26 cellular contexts compared by ENCODE assay signal in the genomic region with DNA sequence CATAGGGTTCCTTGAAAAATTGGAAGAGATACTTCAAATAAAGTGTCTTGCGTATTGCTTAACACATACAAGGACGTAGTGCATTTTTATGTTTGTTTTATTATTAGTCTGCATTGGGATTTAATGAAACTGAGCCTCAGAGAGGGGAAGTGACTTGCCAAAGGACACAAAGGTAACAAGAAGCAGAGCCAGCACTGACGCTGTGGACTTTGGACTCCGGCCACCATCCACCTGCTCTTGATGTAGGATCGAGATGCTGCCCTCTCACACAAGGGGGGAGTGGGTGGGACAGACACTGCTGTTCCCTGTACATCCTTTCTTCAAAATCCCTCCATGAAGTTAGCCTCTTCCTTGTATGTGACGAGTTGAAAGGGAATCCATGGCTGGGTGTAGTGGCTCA.
"Had no signal": no experiment of that assay in that cellular context is flagged by ENCODE, and none has a peak within 500 bp of the region (broad histone marks: within the 10 kb centered on the region; RNA-seq: fewer than 3 reads in every experiment).

No MANE protein-coding gene starts in this region.

- H3K4me3 ChIP-seq: left ventricle myocardium inferior, lung, neural progenitor cell, right atrium auricular region, right lobe of liver, smooth muscle cell, testis, thyroid gland, transverse colon, uterus had no signal

- DNase-seq: islet precursor cell; left ventricle myocardium inferior; mesendoderm; naive B cell; natural killer cell; nephron progenitor cell; occipital lobe; right lobe of liver; stimulated activated CD4-positive, alpha-beta T cell treated with anti-CD3 and anti-CD28 coated beads, Interleukin-1b, Interleukin-23, amount 100 ng/mL, for 48 hours; stimulated activated CD4-positive, alpha-beta T cell treated with anti-CD3 and anti-CD28 coated beads, Interleukin-2, amount 100 ng/mL, for 48 hours; stimulated activated CD4-positive, alpha-beta T cell treated with anti-CD3 and anti-CD28 coated beads, Interleukin-4, amount 100 ng/mL, for 4 hours; stimulated activated CD8-positive, alpha-beta memory T cell treated with anti-CD3 and anti-CD28 coated beads, Interleukin-4, amount 100 ng/mL, for 48 hours; stimulated activated naive CD4-positive, alpha-beta T cell treated with Interleukin-2 at 50 U/mL for 16 hours; stimulated activated naive CD8-positive, alpha-beta T cell treated with anti-CD3 and anti-CD28 coated beads, Interleukin-15, amount 100 ng/mL, for 72 hours; testis; thyroid gland; transverse colon; uterus had no signal

- H3K9ac ChIP-seq: neural progenitor cell had no signal

- H3K36me3 Mint-ChIP-seq: mesothelial cell of epicardium; naive B cell; natural killer cell; stimulated activated memory B cell treated with anti-CD40 and anti-IgM and Interleukin-4, amounts not matched to agents 10 μg/mL and 1 μg/mL and 100 μg/mL, for 72 hours had no signal

- H3K4me3 Mint-ChIP-seq: mesothelial cell of epicardium; naive B cell; natural killer cell; nephron progenitor cell; neural progenitor cell; stimulated activated memory B cell treated with anti-CD40 and anti-IgM and Interleukin-4, amounts not matched to agents 10 μg/mL and 1 μg/mL and 100 μg/mL, for 72 hours; stimulated activated naive CD8-positive, alpha-beta T cell treated with anti-CD3 and anti-CD28 coated beads, Interleukin-15, amount 100 ng/mL, for 72 hours had no signal

- H3K36me3 ChIP-seq: left ventricle myocardium inferior, neural progenitor cell, neutrophil, right atrium auricular region, right lobe of liver, thyroid gland, transverse colon, uterus had no signal

- ATAC-seq: natural killer cell; right lobe of liver; stimulated activated memory B cell treated with anti-CD40 and anti-IgM and Interleukin-4, amounts not matched to agents 10 μg/mL and 1 μg/mL and 100 μg/mL, for 72 hours; stimulated activated naive CD8-positive, alpha-beta T cell treated with anti-CD3 and anti-CD28 coated beads, Interleukin-15, amount 100 ng/mL, for 72 hours had no signal

- H3K9me3 Mint-ChIP-seq: mesothelial cell of epicardium; natural killer cell; nephron progenitor cell; stimulated activated memory B cell treated with anti-CD40 and anti-IgM and Interleukin-4, amounts not matched to agents 10 μg/mL and 1 μg/mL and 100 μg/mL, for 72 hours; stimulated activated naive CD8-positive, alpha-beta T cell treated with anti-CD3 and anti-CD28 coated beads, Interleukin-15, amount 100 ng/mL, for 72 hours had no signal

- H3K4me1 ChIP-seq: right atrium auricular region, right lobe of liver, testis, thyroid gland, transverse colon, uterus had no signal

- H3K27me3 ChIP-seq: neural progenitor cell, neutrophil, right atrium auricular region, right lobe of liver, testis, thyroid gland, transverse colon, uterus had no signal

- H3K27me3 Mint-ChIP-seq: stimulated activated memory B cell treated with anti-CD40 and anti-IgM and Interleukin-4, amounts not matched to agents 10 μg/mL and 1 μg/mL and 100 μg/mL, for 72 hours; stimulated activated naive CD8-positive, alpha-beta T cell treated with anti-CD3 and anti-CD28 coated beads, Interleukin-15, amount 100 ng/mL, for 72 hours had no signal

- H3K9me3 ChIP-seq: left ventricle myocardium inferior, neutrophil, right atrium auricular region, right lobe of liver, testis, thyroid gland, transverse colon, uterus had no signal

- H2AFZ ChIP-seq: neural progenitor cell had no signal

- H3K4me2 ChIP-seq: neural progenitor cell, smooth muscle cell had no signal

- H3K27ac Mint-ChIP-seq: mesothelial cell of epicardium; naive B cell; natural killer cell; nephron progenitor cell; neural progenitor cell; progenitor cell of endocrine pancreas; stimulated activated memory B cell treated with anti-CD40 and anti-IgM and Interleukin-4, amounts not matched to agents 10 μg/mL and 1 μg/mL and 100 μg/mL, for 72 hours; stimulated activated naive CD8-positive, alpha-beta T cell treated with anti-CD3 and anti-CD28 coated beads, Interleukin-15, amount 100 ng/mL, for 72 hours had no signal

- H3K4me1 Mint-ChIP-seq: naive B cell; natural killer cell; stimulated activated memory B cell treated with anti-CD40 and anti-IgM and Interleukin-4, amounts not matched to agents 10 μg/mL and 1 μg/mL and 100 μg/mL, for 72 hours; stimulated activated naive CD8-positive, alpha-beta T cell treated with anti-CD3 and anti-CD28 coated beads, Interleukin-15, amount 100 ng/mL, for 72 hours had no signal

- H3K27ac ChIP-seq: left ventricle myocardium inferior, neural progenitor cell, neutrophil, right atrium auricular region, right lobe of liver, testis, thyroid gland, transverse colon, uterus had no signal
